Comparison of ENCODE assay signal across 1 cellular context in genomic region chr6:73695619-73696421, GRCh38.
TF ChIP-seq lines count a peak whose summit lies in the region.

TSS of gene CD109 (plus strand) at chr6:73696203. CDS start at chr6:73696216, 13 bp downstream.

TF ChIP-seq in HepG2, 621 proteins besides CTCF, POLR2A, EP300 and RAD21 (continued from another document):
- no peak for TF ChIP-seq ZNF12 (CRISPR knock-in tag; IDR thresholded peaks at IDR 0.05)
- TF ChIP-seq PAWR (CRISPR knock-in tag; IDR thresholded peaks at IDR 0.05; ENCODE audit: borderline replicate concordance) = no peak
- TF ChIP-seq MTERF4 (CRISPR knock-in tag; IDR thresholded peaks at IDR 0.05) = no peak
- TF ChIP-seq GABPB1 (CRISPR knock-in tag; IDR thresholded peaks at IDR 0.05) = peak; percentile 34; the same call in 1 of the 2 replicates
- TF ChIP-seq HNRNPL (IDR thresholded peaks at IDR 0.05; ENCODE audit: low read depth, low read length) = peak; percentile 87; the same call in 1 of the 2 replicates
- no peak for TF ChIP-seq FOXJ3 (CRISPR knock-in tag; IDR thresholded peaks at IDR 0.05; ENCODE audit: borderline replicate concordance)
- TF ChIP-seq ZNF687 (CRISPR knock-in tag; IDR thresholded peaks at IDR 0.05) = peak; percentile 57
- TF ChIP-seq FOXP1 (IDR thresholded peaks at IDR 0.05) = no peak
- peak; percentile 67 for TF ChIP-seq FOXP1 (CRISPR knock-in tag; IDR thresholded peaks at IDR 0.05)
- TF ChIP-seq ZNF790 (CRISPR knock-in tag; IDR thresholded peaks at IDR 0.05; ENCODE audit: borderline replicate concordance) = no peak
- peak; percentile 89 for TF ChIP-seq FOSL2 (CRISPR knock-in tag; IDR thresholded peaks at IDR 0.05)
- TF ChIP-seq SYNCRIP (IDR thresholded peaks at IDR 0.05; ENCODE audit: insufficient read depth, low read depth, low read length) = no peak
- peak; percentile 47; the same call in 1 of the 2 replicates for TF ChIP-seq FOXP4 (CRISPR knock-in tag; IDR thresholded peaks at IDR 0.05)
- 0 out of 2 replicates have a peak, but pooled peaks have one; percentile 50 for TF ChIP-seq CENPT (CRISPR knock-in tag; IDR thresholded peaks at IDR 0.05; ENCODE audit: low read depth)
- no peak for TF ChIP-seq TEAD3 (CRISPR knock-in tag; optimal IDR thresholded peaks at IDR 0.05; ENCODE audit: borderline replicate concordance)
- TF ChIP-seq MBD4 (IDR thresholded peaks at IDR 0.05; ENCODE audit: borderline replicate concordance, low read length) = no peak
- no peak for TF ChIP-seq MTF1 (CRISPR knock-in tag; IDR thresholded peaks at IDR 0.05)
- TF ChIP-seq ZNF816 (CRISPR knock-in tag; IDR thresholded peaks at IDR 0.05; ENCODE audit: borderline replicate concordance) = no peak
- TF ChIP-seq RORA (CRISPR knock-in tag; IDR thresholded peaks at IDR 0.05) = no peak
- no peak for TF ChIP-seq HOXD1 (CRISPR knock-in tag; IDR thresholded peaks at IDR 0.05)
- no peak for TF ChIP-seq HNF4A (CRISPR knock-in tag; IDR thresholded peaks at IDR 0.05)
- TF ChIP-seq ZBED4 (CRISPR knock-in tag; IDR thresholded peaks at IDR 0.05; ENCODE audit: borderline replicate concordance) = no peak
- TF ChIP-seq ZKSCAN5 (CRISPR knock-in tag; IDR thresholded peaks at IDR 0.05) = no peak
- peak; percentile 85 for TF ChIP-seq FOXA3 (CRISPR knock-in tag; IDR thresholded peaks at IDR 0.05)
- TF ChIP-seq USF2 (IDR thresholded peaks at IDR 0.05; ENCODE audit: low read depth, low read length) = no peak
- TF ChIP-seq USF2 (CRISPR knock-in tag; IDR thresholded peaks at IDR 0.05; ENCODE audit: borderline replicate concordance) = no peak
- TF ChIP-seq STAT6 (CRISPR knock-in tag; IDR thresholded peaks at IDR 0.05; ENCODE audit: borderline replicate concordance) = no peak
- no peak for TF ChIP-seq GATAD1 (CRISPR knock-in tag; IDR thresholded peaks at IDR 0.05)
- no peak for TF ChIP-seq SP4 (CRISPR knock-in tag; IDR thresholded peaks at IDR 0.05)
- TF ChIP-seq ZFAT (CRISPR knock-in tag; conservative IDR thresholded peaks at IDR 0.05) = no peak
- TF ChIP-seq DNMT3B (CRISPR knock-in tag; conservative IDR thresholded peaks at IDR 0.05) = no peak
- no peak for TF ChIP-seq HOXA7 (CRISPR knock-in tag; IDR thresholded peaks at IDR 0.05)
- no peak for TF ChIP-seq ZNF335 (CRISPR knock-in tag; IDR thresholded peaks at IDR 0.05)
- no peak for TF ChIP-seq ZNF350 (CRISPR knock-in tag; IDR thresholded peaks at IDR 0.05; ENCODE audit: borderline replicate concordance, low read depth)
- TF ChIP-seq HIC2 (CRISPR knock-in tag; IDR thresholded peaks at IDR 0.05; ENCODE audit: low read depth) = 0 out of 2 replicates have a peak, but pooled peaks have one; percentile 33
- peak; percentile 69 for TF ChIP-seq RBFOX2 (IDR thresholded peaks at IDR 0.05; ENCODE audit: low read depth, low read length)
- TF ChIP-seq SRSF1 (optimal IDR thresholded peaks at IDR 0.05; ENCODE audit: low read depth, low read length) = peak; percentile 42
- no peak for TF ChIP-seq FIP1L1 (IDR thresholded peaks at IDR 0.05; ENCODE audit: borderline replicate concordance, insufficient read depth, low read depth, low read length)
- TF ChIP-seq ZNF629 (CRISPR knock-in tag; conservative IDR thresholded peaks at IDR 0.05) = peak; percentile 67
- TF ChIP-seq ZNF777 (CRISPR knock-in tag; IDR thresholded peaks at IDR 0.05) = peak; percentile 32; the same call in 1 of the 2 replicates
